1 cellular context compared by ENCODE assay signal in genomic region chr6:75579951-75580350, GRCh38.
A peak's percentile ranks its signal among the peaks of the same experiment; 100 is the strongest.
TF ChIP-seq lines count a peak whose summit lies in the region.

No MANE protein-coding gene starts in this region.

TF ChIP-seq in GM12878, 131 proteins besides CTCF, POLR2A, EP300 and RAD21 (continued from another document and continues in another):
- TF ChIP-seq, protein P1, sequence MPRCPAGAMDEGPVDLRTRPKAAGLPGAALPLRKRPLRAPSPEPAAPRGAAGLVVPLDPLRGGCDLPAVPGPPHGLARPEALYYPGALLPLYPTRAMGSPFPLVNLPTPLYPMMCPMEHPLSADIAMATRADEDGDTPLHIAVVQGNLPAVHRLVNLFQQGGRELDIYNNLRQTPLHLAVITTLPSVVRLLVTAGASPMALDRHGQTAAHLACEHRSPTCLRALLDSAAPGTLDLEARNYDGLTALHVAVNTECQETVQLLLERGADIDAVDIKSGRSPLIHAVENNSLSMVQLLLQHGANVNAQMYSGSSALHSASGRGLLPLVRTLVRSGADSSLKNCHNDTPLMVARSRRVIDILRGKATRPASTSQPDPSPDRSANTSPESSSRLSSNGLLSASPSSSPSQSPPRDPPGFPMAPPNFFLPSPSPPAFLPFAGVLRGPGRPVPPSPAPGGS (IDR thresholded peaks at IDR 0.05; ENCODE audit: borderline replicate concordance, insufficient read depth, low read depth, low read length, poor library complexity, severe bottlenecking), result no peak
- TF ChIP-seq NRF1 (conservative IDR thresholded peaks at IDR 0.05; ENCODE audit: low read depth, low read length), result no peak
- no peak for TF ChIP-seq ZZZ3 (IDR thresholded peaks at IDR 0.05; ENCODE audit: control insufficient read depth, insufficient read length, low read depth)
- no peak for TF ChIP-seq CBFB (IDR thresholded peaks at IDR 0.05; ENCODE audit: low read depth)
- TF ChIP-seq, protein P2, sequence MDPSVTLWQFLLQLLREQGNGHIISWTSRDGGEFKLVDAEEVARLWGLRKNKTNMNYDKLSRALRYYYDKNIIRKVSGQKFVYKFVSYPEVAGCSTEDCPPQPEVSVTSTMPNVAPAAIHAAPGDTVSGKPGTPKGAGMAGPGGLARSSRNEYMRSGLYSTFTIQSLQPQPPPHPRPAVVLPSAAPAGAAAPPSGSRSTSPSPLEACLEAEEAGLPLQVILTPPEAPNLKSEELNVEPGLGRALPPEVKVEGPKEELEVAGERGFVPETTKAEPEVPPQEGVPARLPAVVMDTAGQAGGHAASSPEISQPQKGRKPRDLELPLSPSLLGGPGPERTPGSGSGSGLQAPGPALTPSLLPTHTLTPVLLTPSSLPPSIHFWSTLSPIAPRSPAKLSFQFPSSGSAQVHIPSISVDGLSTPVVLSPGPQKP (IDR thresholded peaks at IDR 0.05; ENCODE audit: low read depth, low read length), result no peak
- 0 out of 2 replicates have a peak, but pooled peaks have one; percentile 34 for TF ChIP-seq RAD51 (IDR thresholded peaks at IDR 0.05)
- TF ChIP-seq KAT2A (conservative IDR thresholded peaks at IDR 0.05; ENCODE audit: control insufficient read depth, low read depth, low read length), result no peak
- no peak for TF ChIP-seq CREM (IDR thresholded peaks at IDR 0.05; ENCODE audit: low read depth)
- peak; percentile 65 to 78; a peak in 3 of 4 replicates for TF ChIP-seq IKZF2 (IDR thresholded peaks at IDR 0.05)
- no peak for TF ChIP-seq YBX1 (IDR thresholded peaks at IDR 0.05)
- TF ChIP-seq TARDBP (IDR thresholded peaks at IDR 0.05; ENCODE audit: borderline replicate concordance), result no peak
- TF ChIP-seq SMARCA5 (IDR thresholded peaks at IDR 0.05), result no peak
- no peak for TF ChIP-seq E4F1 (IDR thresholded peaks at IDR 0.05; ENCODE audit: borderline replicate concordance, partially characterized antibody)
- no peak for TF ChIP-seq HCFC1 (IDR thresholded peaks at IDR 0.05; ENCODE audit: low read length)
- TF ChIP-seq KDM1A (IDR thresholded peaks at IDR 0.05; ENCODE audit: borderline replicate concordance), result no peak
- TF ChIP-seq CHD1 (IDR thresholded peaks at IDR 0.05; ENCODE audit: low read depth, low read length), result no peak
- TF ChIP-seq, protein P3, sequence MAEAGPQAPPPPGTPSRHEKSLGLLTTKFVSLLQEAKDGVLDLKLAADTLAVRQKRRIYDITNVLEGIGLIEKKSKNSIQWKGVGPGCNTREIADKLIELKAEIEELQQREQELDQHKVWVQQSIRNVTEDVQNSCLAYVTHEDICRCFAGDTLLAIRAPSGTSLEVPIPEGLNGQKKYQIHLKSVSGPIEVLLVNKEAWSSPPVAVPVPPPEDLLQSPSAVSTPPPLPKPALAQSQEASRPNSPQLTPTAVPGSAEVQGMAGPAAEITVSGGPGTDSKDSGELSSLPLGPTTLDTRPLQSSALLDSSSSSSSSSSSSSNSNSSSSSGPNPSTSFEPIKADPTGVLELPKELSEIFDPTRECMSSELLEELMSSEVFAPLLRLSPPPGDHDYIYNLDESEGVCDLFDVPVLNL (IDR thresholded peaks at IDR 0.05; ENCODE audit: low read depth, low read length), result no peak
- no peak for TF ChIP-seq WRNIP1 (IDR thresholded peaks at IDR 0.05; ENCODE audit: borderline replicate concordance, low read depth, low read length)
- TF ChIP-seq ZBED1 (IDR thresholded peaks at IDR 0.05; ENCODE audit: borderline replicate concordance), result no peak
- TF ChIP-seq, protein P4, sequence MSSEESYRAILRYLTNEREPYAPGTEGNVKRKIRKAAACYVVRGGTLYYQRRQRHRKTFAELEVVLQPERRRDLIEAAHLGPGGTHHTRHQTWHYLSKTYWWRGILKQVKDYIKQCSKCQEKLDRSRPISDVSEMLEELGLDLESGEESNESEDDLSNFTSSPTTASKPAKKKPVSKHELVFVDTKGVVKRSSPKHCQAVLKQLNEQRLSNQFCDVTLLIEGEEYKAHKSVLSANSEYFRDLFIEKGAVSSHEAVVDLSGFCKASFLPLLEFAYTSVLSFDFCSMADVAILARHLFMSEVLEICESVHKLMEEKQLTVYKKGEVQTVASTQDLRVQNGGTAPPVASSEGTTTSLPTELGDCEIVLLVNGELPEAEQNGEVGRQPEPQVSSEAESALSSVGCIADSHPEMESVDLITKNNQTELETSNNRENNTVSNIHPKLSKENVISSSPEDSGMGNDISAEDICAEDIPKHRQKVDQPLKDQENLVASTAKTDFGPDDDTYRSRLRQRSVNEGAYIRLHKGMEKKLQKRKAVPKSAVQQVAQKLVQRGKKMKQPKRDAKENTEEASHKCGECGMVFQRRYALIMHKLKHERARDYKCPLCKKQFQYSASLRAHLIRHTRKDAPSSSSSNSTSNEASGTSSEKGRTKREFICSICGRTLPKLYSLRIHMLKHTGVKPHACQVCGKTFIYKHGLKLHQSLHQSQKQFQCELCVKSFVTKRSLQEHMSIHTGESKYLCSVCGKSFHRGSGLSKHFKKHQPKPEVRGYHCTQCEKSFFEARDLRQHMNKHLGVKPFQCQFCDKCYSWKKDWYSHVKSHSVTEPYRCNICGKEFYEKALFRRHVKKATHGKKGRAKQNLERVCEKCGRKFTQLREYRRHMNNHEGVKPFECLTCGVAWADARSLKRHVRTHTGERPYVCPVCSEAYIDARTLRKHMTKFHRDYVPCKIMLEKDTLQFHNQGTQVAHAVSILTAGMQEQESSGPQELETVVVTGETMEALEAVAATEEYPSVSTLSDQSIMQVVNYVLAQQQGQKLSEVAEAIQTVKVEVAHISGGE (CRISPR knock-in tag; IDR thresholded peaks at IDR 0.05), result no peak
- TF ChIP-seq SRF (IDR thresholded peaks at IDR 0.05; ENCODE audit: low read depth in 2 of 2, low read length in 2 of 2), result no peak
- TF ChIP-seq IKZF1 (conservative IDR thresholded peaks at IDR 0.05), result peak; percentile 45; the same call in 1 of the 2 replicates
- TF ChIP-seq, protein P5, sequence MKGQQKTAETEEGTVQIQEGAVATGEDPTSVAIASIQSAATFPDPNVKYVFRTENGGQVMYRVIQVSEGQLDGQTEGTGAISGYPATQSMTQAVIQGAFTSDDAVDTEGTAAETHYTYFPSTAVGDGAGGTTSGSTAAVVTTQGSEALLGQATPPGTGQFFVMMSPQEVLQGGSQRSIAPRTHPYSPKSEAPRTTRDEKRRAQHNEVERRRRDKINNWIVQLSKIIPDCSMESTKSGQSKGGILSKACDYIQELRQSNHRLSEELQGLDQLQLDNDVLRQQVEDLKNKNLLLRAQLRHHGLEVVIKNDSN (IDR thresholded peaks at IDR 0.05; ENCODE audit: borderline replicate concordance, extremely low read length, insufficient read depth, low read depth, low read length), result no peak
- no peak for TF ChIP-seq HDAC6 (IDR thresholded peaks at IDR 0.05; ENCODE audit: unreplicated experiment)
- TF ChIP-seq, protein P6, sequence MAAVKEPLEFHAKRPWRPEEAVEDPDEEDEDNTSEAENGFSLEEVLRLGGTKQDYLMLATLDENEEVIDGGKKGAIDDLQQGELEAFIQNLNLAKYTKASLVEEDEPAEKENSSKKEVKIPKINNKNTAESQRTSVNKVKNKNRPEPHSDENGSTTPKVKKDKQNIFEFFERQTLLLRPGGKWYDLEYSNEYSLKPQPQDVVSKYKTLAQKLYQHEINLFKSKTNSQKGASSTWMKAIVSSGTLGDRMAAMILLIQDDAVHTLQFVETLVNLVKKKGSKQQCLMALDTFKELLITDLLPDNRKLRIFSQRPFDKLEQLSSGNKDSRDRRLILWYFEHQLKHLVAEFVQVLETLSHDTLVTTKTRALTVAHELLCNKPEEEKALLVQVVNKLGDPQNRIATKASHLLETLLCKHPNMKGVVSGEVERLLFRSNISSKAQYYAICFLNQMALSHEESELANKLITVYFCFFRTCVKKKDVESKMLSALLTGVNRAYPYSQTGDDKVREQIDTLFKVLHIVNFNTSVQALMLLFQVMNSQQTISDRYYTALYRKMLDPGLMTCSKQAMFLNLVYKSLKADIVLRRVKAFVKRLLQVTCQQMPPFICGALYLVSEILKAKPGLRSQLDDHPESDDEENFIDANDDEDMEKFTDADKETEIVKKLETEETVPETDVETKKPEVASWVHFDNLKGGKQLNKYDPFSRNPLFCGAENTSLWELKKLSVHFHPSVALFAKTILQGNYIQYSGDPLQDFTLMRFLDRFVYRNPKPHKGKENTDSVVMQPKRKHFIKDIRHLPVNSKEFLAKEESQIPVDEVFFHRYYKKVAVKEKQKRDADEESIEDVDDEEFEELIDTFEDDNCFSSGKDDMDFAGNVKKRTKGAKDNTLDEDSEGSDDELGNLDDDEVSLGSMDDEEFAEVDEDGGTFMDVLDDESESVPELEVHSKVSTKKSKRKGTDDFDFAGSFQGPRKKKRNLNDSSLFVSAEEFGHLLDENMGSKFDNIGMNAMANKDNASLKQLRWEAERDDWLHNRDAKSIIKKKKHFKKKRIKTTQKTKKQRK (IDR thresholded peaks at IDR 0.05; ENCODE audit: low read depth, low read length), result no peak
- peak; percentile 49 for TF ChIP-seq MEF2B (IDR thresholded peaks at IDR 0.05; ENCODE audit: partially characterized antibody, poor library complexity, severe bottlenecking)
- peak; percentile 62 for TF ChIP-seq PKNOX1 (IDR thresholded peaks at IDR 0.05)
- TF ChIP-seq BHLHE40 (IDR thresholded peaks at IDR 0.05; ENCODE audit: borderline replicate concordance in 1 of 2, low read depth in 2 of 2, low read length in 1 of 2), result peak; percentile 35 to 81; a peak in 3 of 4 replicates
- TF ChIP-seq BCLAF1 (IDR thresholded peaks at IDR 0.05), result no peak
- no peak for TF ChIP-seq NR2C1 (IDR thresholded peaks at IDR 0.05)
- TF ChIP-seq SREBF1 (IDR thresholded peaks at IDR 0.05; ENCODE audit: low read length), result no peak
- TF ChIP-seq FOS (IDR thresholded peaks at IDR 0.05; ENCODE audit: borderline replicate concordance, extremely low read depth, insufficient read length), result no peak
- TF ChIP-seq PBX3 (IDR thresholded peaks at IDR 0.05; ENCODE audit: insufficient replicate concordance, low read depth, low read length), result no peak
- no peak for TF ChIP-seq EZH2 (IDR thresholded peaks at IDR 0.05; ENCODE audit: borderline replicate concordance, control insufficient read depth, low read depth, low read length)
- no peak for TF ChIP-seq RFX5 (IDR thresholded peaks at IDR 0.05; ENCODE audit: low read depth, low read length)
- TF ChIP-seq CREB1 (IDR thresholded peaks at IDR 0.05; ENCODE audit: low read depth), result no peak
- TF ChIP-seq SIN3A (IDR thresholded peaks at IDR 0.05; ENCODE audit: low read depth, low read length), result no peak
